ENCODE assay signal across 1 cellular context in the genomic region with DNA sequence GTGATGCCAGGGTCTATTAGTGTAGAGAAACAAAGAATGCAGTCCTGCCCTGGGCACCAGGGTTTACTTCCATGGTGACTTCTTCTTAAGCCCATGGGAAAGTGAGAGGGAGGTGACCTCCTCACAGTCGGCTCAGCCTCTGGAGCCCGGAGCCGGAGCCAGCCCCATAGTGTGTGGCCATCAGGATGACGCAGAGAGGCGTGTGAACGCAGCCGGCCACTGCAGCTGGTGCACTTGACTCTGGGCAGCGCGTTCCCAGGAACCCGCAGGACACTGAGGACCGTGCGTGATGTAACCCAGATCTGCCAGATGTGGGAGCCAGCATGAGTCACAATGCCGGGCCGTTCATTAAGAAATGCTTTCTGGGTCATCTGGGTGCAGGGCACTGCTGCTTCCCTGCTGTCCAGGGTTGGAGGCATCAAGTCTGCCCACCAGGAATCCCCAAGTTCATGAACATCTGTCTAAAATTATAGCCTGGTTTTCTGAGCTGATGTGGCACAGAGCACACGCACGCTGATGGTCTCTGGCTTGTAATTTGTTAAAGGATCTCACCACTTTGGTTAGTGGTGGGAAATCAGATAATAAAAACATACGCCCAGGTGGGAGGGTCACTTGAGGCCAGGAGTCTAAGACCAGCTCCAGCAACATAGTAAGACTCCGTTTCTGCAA.
TF ChIP-seq lines count a peak whose summit lies in the region.

No MANE protein-coding gene starts in this region.

TF ChIP-seq in SK-N-SH treated with all-trans-retinoic acid at 6 μM for 48 hours, 23 proteins besides CTCF, POLR2A, EP300 and RAD21 (continued from another document):
- TF ChIP-seq, protein P1, sequence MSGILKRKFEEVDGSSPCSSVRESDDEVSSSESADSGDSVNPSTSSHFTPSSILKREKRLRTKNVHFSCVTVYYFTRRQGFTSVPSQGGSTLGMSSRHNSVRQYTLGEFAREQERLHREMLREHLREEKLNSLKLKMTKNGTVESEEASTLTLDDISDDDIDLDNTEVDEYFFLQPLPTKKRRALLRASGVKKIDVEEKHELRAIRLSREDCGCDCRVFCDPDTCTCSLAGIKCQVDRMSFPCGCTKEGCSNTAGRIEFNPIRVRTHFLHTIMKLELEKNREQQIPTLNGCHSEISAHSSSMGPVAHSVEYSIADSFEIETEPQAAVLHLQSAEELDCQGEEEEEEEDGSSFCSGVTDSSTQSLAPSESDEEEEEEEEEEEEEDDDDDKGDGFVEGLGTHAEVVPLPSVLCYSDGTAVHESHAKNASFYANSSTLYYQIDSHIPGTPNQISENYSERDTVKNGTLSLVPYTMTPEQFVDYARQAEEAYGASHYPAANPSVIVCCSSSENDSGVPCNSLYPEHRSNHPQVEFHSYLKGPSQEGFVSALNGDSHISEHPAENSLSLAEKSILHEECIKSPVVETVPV (CRISPR knock-in tag; IDR thresholded peaks at IDR 0.05) = peak; percentile 82; the same call in 1 of the 2 replicates
- peak; percentile 80; the same call in 1 of the 2 replicates for TF ChIP-seq ZC3H10 (CRISPR knock-in tag; IDR thresholded peaks at IDR 0.05)
- TF ChIP-seq RARB (CRISPR knock-in tag; IDR thresholded peaks at IDR 0.05) = peak; percentile 67; the same call in 1 of the 2 replicates
- TF ChIP-seq, protein P2, sequence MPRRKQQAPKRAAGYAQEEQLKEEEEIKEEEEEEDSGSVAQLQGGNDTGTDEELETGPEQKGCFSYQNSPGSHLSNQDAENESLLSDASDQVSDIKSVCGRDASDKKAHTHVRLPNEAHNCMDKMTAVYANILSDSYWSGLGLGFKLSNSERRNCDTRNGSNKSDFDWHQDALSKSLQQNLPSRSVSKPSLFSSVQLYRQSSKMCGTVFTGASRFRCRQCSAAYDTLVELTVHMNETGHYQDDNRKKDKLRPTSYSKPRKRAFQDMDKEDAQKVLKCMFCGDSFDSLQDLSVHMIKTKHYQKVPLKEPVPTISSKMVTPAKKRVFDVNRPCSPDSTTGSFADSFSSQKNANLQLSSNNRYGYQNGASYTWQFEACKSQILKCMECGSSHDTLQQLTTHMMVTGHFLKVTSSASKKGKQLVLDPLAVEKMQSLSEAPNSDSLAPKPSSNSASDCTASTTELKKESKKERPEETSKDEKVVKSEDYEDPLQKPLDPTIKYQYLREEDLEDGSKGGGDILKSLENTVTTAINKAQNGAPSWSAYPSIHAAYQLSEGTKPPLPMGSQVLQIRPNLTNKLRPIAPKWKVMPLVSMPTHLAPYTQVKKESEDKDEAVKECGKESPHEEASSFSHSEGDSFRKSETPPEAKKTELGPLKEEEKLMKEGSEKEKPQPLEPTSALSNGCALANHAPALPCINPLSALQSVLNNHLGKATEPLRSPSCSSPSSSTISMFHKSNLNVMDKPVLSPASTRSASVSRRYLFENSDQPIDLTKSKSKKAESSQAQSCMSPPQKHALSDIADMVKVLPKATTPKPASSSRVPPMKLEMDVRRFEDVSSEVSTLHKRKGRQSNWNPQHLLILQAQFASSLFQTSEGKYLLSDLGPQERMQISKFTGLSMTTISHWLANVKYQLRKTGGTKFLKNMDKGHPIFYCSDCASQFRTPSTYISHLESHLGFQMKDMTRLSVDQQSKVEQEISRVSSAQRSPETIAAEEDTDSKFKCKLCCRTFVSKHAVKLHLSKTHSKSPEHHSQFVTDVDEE (CRISPR knock-in tag; IDR thresholded peaks at IDR 0.05) = peak; percentile 98
- TF ChIP-seq OSR1 (CRISPR knock-in tag; IDR thresholded peaks at IDR 0.05) = no peak
- peak; percentile 99 for TF ChIP-seq SNAI2 (CRISPR knock-in tag; IDR thresholded peaks at IDR 0.05)
- no peak for TF ChIP-seq ARNTL (CRISPR knock-in tag; IDR thresholded peaks at IDR 0.05; ENCODE audit: borderline replicate concordance, low read depth)
- peak; percentile 69; the same call in 1 of the 2 replicates for TF ChIP-seq ZNF565 (CRISPR knock-in tag; conservative IDR thresholded peaks at IDR 0.05; ENCODE audit: low read depth)
TF ChIP-seq in SK-N-SH treated with all-trans-retinoic acid at 6 μM for 48 hours: peak in this region for 18.
